ENCODE assay signal across 26 cellular contexts in the genomic region with DNA sequence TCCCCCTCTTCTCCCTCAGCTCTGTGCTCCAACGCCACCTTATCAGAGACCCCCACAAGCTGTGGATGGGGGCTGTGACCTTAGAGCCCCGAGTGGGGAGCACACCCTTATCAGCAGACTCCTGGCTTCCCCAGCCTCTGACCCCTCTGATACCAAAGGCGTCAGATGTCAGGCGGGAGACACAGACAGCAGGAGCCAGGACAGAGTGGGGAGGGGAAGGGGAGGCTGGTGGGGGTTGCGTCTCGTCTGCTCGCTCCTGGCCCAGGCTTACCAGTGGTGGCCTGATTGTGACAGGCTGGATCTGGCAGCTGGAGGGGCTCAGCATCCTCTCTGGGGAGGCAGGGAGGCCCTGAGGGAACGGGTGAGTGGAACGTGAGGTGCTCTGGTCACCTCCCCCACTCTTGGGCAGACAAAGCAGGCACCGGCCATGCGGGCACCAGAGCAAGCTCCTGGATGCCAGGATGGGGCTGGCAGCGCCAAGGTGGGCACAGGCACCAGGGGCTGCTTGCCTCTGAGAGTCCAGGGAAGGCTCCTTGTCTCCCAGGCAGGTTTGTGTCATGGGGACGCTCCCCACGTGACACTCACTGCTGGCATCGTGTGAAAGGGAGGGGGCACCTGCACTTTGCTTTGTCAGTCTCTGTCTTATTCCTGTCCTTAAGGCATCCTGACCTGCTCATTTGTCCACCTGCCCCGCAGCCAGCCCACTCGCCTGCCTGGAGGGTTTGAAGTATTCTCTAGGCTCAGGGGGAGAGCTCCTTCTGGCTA. TPM values are rescaled to one million over a fixed set of nuclear protein-coding genes. Genes with fewer than 3 reads are reported as not detected.
DNase-seq lines count a peak whose midpoint lies in the region; ATAC-seq and TF ChIP-seq lines count a peak whose summit lies in the region.
"Had no signal": no experiment of that assay in that cellular context is flagged by ENCODE, and none has a peak within 500 bp of the region (broad histone marks: within the 10 kb centered on the region; RNA-seq: fewer than 3 reads in every experiment).

No MANE protein-coding gene starts in this region.

- intact Hi-C loops in right cardiac atrium (cut with DNase I) = loop anchor here in 3 of 4 donors (5.0 to 10.0 kb wide), 4 partner anchors 111 to 291 kb away; a partner anchor contains a TSS

- H3K4me1 Mint-ChIP-seq in activated naive CD8-positive, alpha-beta T cell treated with anti-CD3 and anti-CD28 coated beads, Interleukin-2, amount 10 ng/mL, durations not matched to agents 7 days and 5 days = peaks cover 18% of the 10 kb centered on the region
- H3K4me1 Mint-ChIP-seq in stimulated activated effector memory CD8-positive, alpha-beta T cell treated with anti-CD3 and anti-CD28 coated beads, Interleukin-12 subunit alpha, Interleukin-12 subunit beta, amount 100 ng/mL, for 72 hours = peaks cover 43% of the 10 kb centered on the region

- H3K27ac Mint-ChIP-seq in activated naive CD8-positive, alpha-beta T cell treated with anti-CD3 and anti-CD28 coated beads, Interleukin-2, amount 10 ng/mL, durations not matched to agents 7 days and 5 days = peak overlapping the region; percentile 71
- H3K27ac Mint-ChIP-seq in stimulated activated effector memory CD8-positive, alpha-beta T cell treated with anti-CD3 and anti-CD28 coated beads, Interleukin-12 subunit alpha, Interleukin-12 subunit beta, amount 100 ng/mL, for 72 hours = peak overlapping the region; percentile 94
- H3K27ac Mint-ChIP-seq: HFFc6, progenitor cell of endocrine pancreas had no signal

- no peak for ATAC-seq in right cardiac atrium
- ATAC-seq in activated naive CD8-positive, alpha-beta T cell treated with anti-CD3 and anti-CD28 coated beads, Interleukin-2, amount 10 ng/mL, durations not matched to agents 7 days and 5 days (ENCODE audit: low read depth) = no peak
- no peak for ATAC-seq in stimulated activated effector memory CD8-positive, alpha-beta T cell treated with anti-CD3 and anti-CD28 coated beads, Interleukin-12 subunit alpha, Interleukin-12 subunit beta, amount 100 ng/mL, for 72 hours
- no peak for ATAC-seq in foreskin keratinocyte

- no peak overlapping the region for H3K4me3 Mint-ChIP-seq in activated naive CD8-positive, alpha-beta T cell treated with anti-CD3 and anti-CD28 coated beads, Interleukin-2, amount 10 ng/mL, durations not matched to agents 7 days and 5 days
- peak overlapping the region; percentile 68 for H3K4me3 Mint-ChIP-seq in stimulated activated effector memory CD8-positive, alpha-beta T cell treated with anti-CD3 and anti-CD28 coated beads, Interleukin-12 subunit alpha, Interleukin-12 subunit beta, amount 100 ng/mL, for 72 hours
- H3K4me3 Mint-ChIP-seq: activated CD4-positive, alpha-beta memory T cell treated with anti-CD3 and anti-CD28 coated beads for 36 hours; HFFc6; T-helper 2 cell treated with Interferon-gamma antibody and Interleukin-4, amounts not matched to agents 5 μg/mL and 100 μg/mL, for 36 hours had no signal

- no peaks in the 10 kb centered on the region for H3K36me3 ChIP-seq in cardiac muscle cell
- H3K36me3 ChIP-seq: neutrophil, transverse colon had no signal

- H3K27me3 Mint-ChIP-seq in activated naive CD8-positive, alpha-beta T cell treated with anti-CD3 and anti-CD28 coated beads, Interleukin-2, amount 10 ng/mL, durations not matched to agents 7 days and 5 days = no peaks in the 10 kb centered on the region
- H3K27me3 Mint-ChIP-seq: activated CD4-positive, alpha-beta memory T cell treated with anti-CD3 and anti-CD28 coated beads for 36 hours had no signal

- DNase-seq in cardiac muscle cell (ENCODE audit: low read depth in 1 of 2, low spot score in 1 of 2) (no peak), right cardiac atrium (no peak), OCI-M2 (lab: John Stamatoyannopoulos, UW; ENCODE audit: unreplicated experiment) (peak; percentile 50), DMS153 (lab: John Stamatoyannopoulos, UW) (no peak), foreskin keratinocyte (no peak)
- no peak for DNase-seq in activated naive CD8-positive, alpha-beta T cell treated with anti-CD3 and anti-CD28 coated beads, Interleukin-2, amount 10 ng/mL, durations not matched to agents 7 days and 5 days
- DNase-seq in stimulated activated effector memory CD8-positive, alpha-beta T cell treated with anti-CD3 and anti-CD28 coated beads, Interleukin-12 subunit alpha, Interleukin-12 subunit beta, amount 100 ng/mL, for 72 hours (ENCODE audit: low spot score in 2 of 2) = no peak
- DNase-seq: activated CD4-positive, alpha-beta memory T cell treated with anti-CD3 and anti-CD28 coated beads for 36 hours; activated CD4-positive, CD25-positive, alpha-beta regulatory T cell; activated naive CD4-positive, alpha-beta T cell; anterior cingulate cortex; COR-L47; cortex of kidney; DMS79 treated with DMSO at 0.1 percent for 48 hours; HFFc6; NCI-H2107; NCI-H510A treated with DMSO at 0.1 percent for 48 hours; stimulated activated CD4-positive, alpha-beta T cell treated with anti-CD3 and anti-CD28 coated beads, Interleukin-15, amount 100 ng/mL, for 24 hours; transverse colon had no signal

- POLR2A ChIA-PET in activated naive CD8-positive, alpha-beta T cell treated with anti-CD3 and anti-CD28 coated beads, Interleukin-2, amount 10 ng/mL, durations not matched to agents 7 days and 5 days (lab: Charles Lee) = no interaction called here

- TF ChIP-seq CTCF in cardiac muscle cell (IDR thresholded peaks at IDR 0.05; ENCODE audit: low read depth, low read length) (no peak), foreskin keratinocyte (conservative IDR thresholded peaks at IDR 0.05) (no peak)

- H3K27me3 ChIP-seq in cardiac muscle cell (no peaks in the 10 kb centered on the region), right cardiac atrium (ENCODE audit: control insufficient read depth, insufficient read depth) (no peaks in the 10 kb centered on the region), foreskin keratinocyte (peaks cover 3% of the 10 kb centered on the region)

- 32% methylated on average over 17 of the region's 17 CpGs for WGBS in right cardiac atrium

- H3K9me3 Mint-ChIP-seq in activated naive CD8-positive, alpha-beta T cell treated with anti-CD3 and anti-CD28 coated beads, Interleukin-2, amount 10 ng/mL, durations not matched to agents 7 days and 5 days = no peaks in the 10 kb centered on the region
- H3K9me3 Mint-ChIP-seq in stimulated activated effector memory CD8-positive, alpha-beta T cell treated with anti-CD3 and anti-CD28 coated beads, Interleukin-12 subunit alpha, Interleukin-12 subunit beta, amount 100 ng/mL, for 72 hours = peaks cover 5% of the 10 kb centered on the region
- H3K9me3 Mint-ChIP-seq: activated CD4-positive, alpha-beta memory T cell treated with anti-CD3 and anti-CD28 coated beads for 36 hours; HFFc6; T-helper 2 cell treated with Interferon-gamma antibody and Interleukin-4, amounts not matched to agents 5 μg/mL and 100 μg/mL, for 36 hours had no signal

- H3K4me3 ChIP-seq in cardiac muscle cell (no peak overlapping the region), right cardiac atrium (ENCODE audit: low read length) (no peak overlapping the region)
- H3K4me3 ChIP-seq: lung, transverse colon had no signal

- peak overlapping the region; percentile 11 for H3K27ac ChIP-seq in cardiac muscle cell
- no peak overlapping the region for H3K27ac ChIP-seq in right cardiac atrium (ENCODE audit: low read length)
- H3K27ac ChIP-seq in foreskin keratinocyte = no peak overlapping the region
- H3K27ac ChIP-seq: neutrophil, transverse colon had no signal

- peaks cover 35% of the 10 kb centered on the region for H3K4me1 ChIP-seq in cardiac muscle cell (ENCODE audit: low read depth)
- no peaks in the 10 kb centered on the region for H3K4me1 ChIP-seq in right cardiac atrium (ENCODE audit: control insufficient read depth, insufficient read depth, low read length)
- no peaks in the 10 kb centered on the region for H3K4me1 ChIP-seq in foreskin keratinocyte
- H3K4me1 ChIP-seq: transverse colon had no signal

- no peaks in the 10 kb centered on the region for H3K36me3 Mint-ChIP-seq in activated naive CD8-positive, alpha-beta T cell treated with anti-CD3 and anti-CD28 coated beads, Interleukin-2, amount 10 ng/mL, durations not matched to agents 7 days and 5 days
- peaks cover 13% of the 10 kb centered on the region for H3K36me3 Mint-ChIP-seq in stimulated activated effector memory CD8-positive, alpha-beta T cell treated with anti-CD3 and anti-CD28 coated beads, Interleukin-12 subunit alpha, Interleukin-12 subunit beta, amount 100 ng/mL, for 72 hours
- H3K36me3 Mint-ChIP-seq: activated CD4-positive, alpha-beta memory T cell treated with anti-CD3 and anti-CD28 coated beads for 36 hours had no signal

- no peaks in the 10 kb centered on the region for H3K9me3 ChIP-seq in cardiac muscle cell (ENCODE audit: low read depth)
- no peaks in the 10 kb centered on the region for H3K9me3 ChIP-seq in right cardiac atrium (ENCODE audit: control insufficient read depth, low read length)
- H3K9me3 ChIP-seq: neutrophil, transverse colon had no signal

RNA-seq across cellular contexts. Expression of a gene that starts 27.8 kb away (rescaled TPM):
- total RNA-seq in cardiac muscle cell (79.0 and 103 TPM in 2 replicates), right cardiac atrium (1 to 10 TPM; 2.3 to 3.1 (median 2.5) TPM), foreskin keratinocyte (not detected in 2 replicates)
- polyA plus RNA-seq in cardiac muscle cell (66.8 and 96.5 TPM in 2 replicates), right cardiac atrium (1.5 TPM), foreskin keratinocyte (not detected in 2 replicates)
- not detected for total RNA-seq in activated naive CD8-positive, alpha-beta T cell treated with anti-CD3 and anti-CD28 coated beads, Interleukin-2, amount 10 ng/mL, durations not matched to agents 7 days and 5 days
- total RNA-seq: activated CD4-positive, alpha-beta memory T cell treated with anti-CD3 and anti-CD28 coated beads for 36 hours; HFFc6; kidney epithelial cell; M059J; RPMI7951; transverse colon had no signal

Comparison
In these comparisons a context has a peak if more than half of its experiments do, and no peak if none do; other contexts are left out.
1. RNA of a gene that starts 27.8 kb away (total RNA-seq): 79.0 to 103 TPM in cardiac muscle cell; 2.3 to 3.1 TPM in right cardiac atrium, not detected in activated naive CD8-positive, alpha-beta T cell treated with anti-CD3 and anti-CD28 coated beads, Interleukin-2, amount 10 ng/mL, durations not matched to agents 7 days and 5 days and not detected in foreskin keratinocyte; every median in the first group is over 10 times any median in the second.